Comparison of ENCODE assay signal across 9 cellular contexts in the genomic region with DNA sequence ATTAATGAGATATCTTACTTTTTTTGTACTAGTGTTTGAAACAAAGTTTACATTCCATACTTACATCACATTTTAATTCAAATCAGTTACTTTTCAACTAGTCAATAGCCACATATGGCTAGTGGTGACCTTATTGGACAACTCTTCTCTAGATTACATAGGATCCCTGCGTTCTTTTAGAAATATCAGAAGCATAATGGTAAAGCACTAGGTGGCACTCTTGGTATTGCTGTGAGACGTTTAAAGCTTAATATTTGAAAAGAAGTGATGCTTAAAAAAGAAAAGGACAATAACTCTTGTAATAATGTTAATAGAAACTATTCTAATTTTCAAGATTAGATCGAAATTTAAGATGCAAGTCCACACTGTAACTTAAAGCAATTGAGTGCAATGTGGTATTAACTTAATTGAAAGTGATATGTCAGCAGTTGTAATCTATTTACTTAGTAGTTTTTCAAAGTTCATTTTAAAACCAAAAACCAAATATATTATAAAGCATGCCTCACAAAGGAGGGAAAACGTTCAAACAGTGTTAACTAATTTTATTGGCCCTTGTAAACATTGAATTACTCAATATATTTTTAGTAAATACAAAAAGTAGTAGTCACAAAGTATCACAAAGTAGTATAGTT.
DNase-seq lines count a peak whose midpoint lies in the region; ATAC-seq and TF ChIP-seq lines count a peak whose summit lies in the region.
"Had no signal": no experiment of that assay in that cellular context is flagged by ENCODE, and none has a peak within 500 bp of the region (broad histone marks: within the 10 kb centered on the region; RNA-seq: fewer than 3 reads in every experiment).

No MANE protein-coding gene starts in this region.

- 0 out of 3 replicates have a peak, but pooled peaks have one; percentile 26 for ATAC-seq in SK-N-SH treated with all-trans-retinoic acid at 6 μM for 48 hours
- no peak for ATAC-seq in upper lobe of left lung (ENCODE audit: low FRiP score in 2 of 2)
- ATAC-seq in activated T-cell treated with anti-CD3 and anti-CD28 coated beads, Interleukin-2, amount 50 U/mL, for 4 hours, result no peak

- H3K36me3 ChIP-seq in kidney epithelial cell (ENCODE audit: control insufficient read depth, insufficient read depth, low read length) (no peaks in the 10 kb centered on the region), upper lobe of left lung (no peaks in the 10 kb centered on the region)

- 15 to 23% methylated on average over 4 of the region's 4 CpGs for WGBS in upper lobe of left lung, 2 donors

- no peaks in the 10 kb centered on the region for H3K36me3 Mint-ChIP-seq in HFFc6 (ENCODE audit: low read depth)
- H3K36me3 Mint-ChIP-seq in activated T-cell treated with anti-CD3 and anti-CD28 coated beads, Interleukin-2, amount 50 U/mL, for 4 hours (ENCODE audit: insufficient read depth), result no peaks in the 10 kb centered on the region

- H3K9me3 ChIP-seq in upper lobe of left lung, result no peaks in the 10 kb centered on the region

- H3K27me3 ChIP-seq in kidney epithelial cell (ENCODE audit: control insufficient read depth, insufficient read depth, low read length), result no peaks in the 10 kb centered on the region
- H3K27me3 ChIP-seq in upper lobe of left lung, result no peaks in the 10 kb centered on the region

- TF ChIP-seq CTCF in HFFc6 (IDR thresholded peaks at IDR 0.05), result peak; percentile 61; the same call in 1 of the 2 replicates
- TF ChIP-seq CTCF in kidney epithelial cell (IDR thresholded peaks at IDR 0.05; ENCODE audit: insufficient read depth, low read length, poor library complexity, severe bottlenecking), result peak; percentile 37
- TF ChIP-seq CTCF in upper lobe of left lung (IDR thresholded peaks at IDR 0.05), result peak in 2 of 6 experiments; percentile 5 to 7

- no peak for TF ChIP-seq POLR2A in upper lobe of left lung (IDR thresholded peaks at IDR 0.05)

- H3K4me1 ChIP-seq in upper lobe of left lung, result no peaks in the 10 kb centered on the region

- no peak overlapping the region for H3K4me3 ChIP-seq in kidney epithelial cell (ENCODE audit: low read depth, low read length)
- no peak overlapping the region for H3K4me3 ChIP-seq in upper lobe of left lung

- no peak overlapping the region for H3K27ac Mint-ChIP-seq in HFFc6
- H3K27ac Mint-ChIP-seq: activated CD4-positive, alpha-beta T cell treated with anti-CD3 and anti-CD28 coated beads, Interleukin-2, amount 10 ng/mL, durations not matched to agents 7 days and 5 days had no signal

- H3K27me3 Mint-ChIP-seq in HFFc6 (ENCODE audit: insufficient read depth), result no peaks in the 10 kb centered on the region
- no peaks in the 10 kb centered on the region for H3K27me3 Mint-ChIP-seq in activated T-cell treated with anti-CD3 and anti-CD28 coated beads, Interleukin-2, amount 50 U/mL, for 4 hours (ENCODE audit: low read depth)
- H3K27me3 Mint-ChIP-seq: activated CD4-positive, alpha-beta T cell treated with anti-CD3 and anti-CD28 coated beads, Interleukin-2, amount 10 ng/mL, durations not matched to agents 7 days and 5 days had no signal

- no peak for TF ChIP-seq EP300 in upper lobe of left lung (IDR thresholded peaks at IDR 0.05)

- no peak overlapping the region for H3K27ac ChIP-seq in upper lobe of left lung

- H3K4me3 Mint-ChIP-seq in HFFc6, result no peak overlapping the region
- no peak overlapping the region for H3K4me3 Mint-ChIP-seq in activated T-cell treated with anti-CD3 and anti-CD28 coated beads, Interleukin-2, amount 50 U/mL, for 4 hours
- H3K4me3 Mint-ChIP-seq: activated CD4-positive, alpha-beta T cell treated with anti-CD3 and anti-CD28 coated beads, Interleukin-2, amount 10 ng/mL, durations not matched to agents 7 days and 5 days had no signal

- DNase-seq in COLO829 (ENCODE audit: low spot score) (peak; percentile 0), HFFc6 (no peak), kidney epithelial cell (ENCODE audit: low read depth) (no peak), cerebellar cortex (ENCODE audit: low spot score) (no peak), upper lobe of left lung (no peak)
- DNase-seq in activated T-cell treated with anti-CD3 and anti-CD28 coated beads, Interleukin-2, amount 50 U/mL, for 48 hours, result no peak
- no peak for DNase-seq in activated T-cell treated with anti-CD3 and anti-CD28 coated beads, Interleukin-2, amount 50 U/mL, for 4 hours
- DNase-seq: activated CD4-positive, alpha-beta T cell treated with anti-CD3 and anti-CD28 coated beads, Interleukin-2, amount 10 ng/mL, durations not matched to agents 7 days and 5 days had no signal

- H3K4me1 Mint-ChIP-seq in HFFc6 (ENCODE audit: low read depth), result no peaks in the 10 kb centered on the region
- H3K4me1 Mint-ChIP-seq in activated T-cell treated with anti-CD3 and anti-CD28 coated beads, Interleukin-2, amount 50 U/mL, for 4 hours (ENCODE audit: low read depth), result no peaks in the 10 kb centered on the region
- H3K4me1 Mint-ChIP-seq: activated CD4-positive, alpha-beta T cell treated with anti-CD3 and anti-CD28 coated beads, Interleukin-2, amount 10 ng/mL, durations not matched to agents 7 days and 5 days had no signal

- no peaks in the 10 kb centered on the region for H3K9me3 Mint-ChIP-seq in HFFc6
- peaks cover 7% of the 10 kb centered on the region for H3K9me3 Mint-ChIP-seq in activated T-cell treated with anti-CD3 and anti-CD28 coated beads, Interleukin-2, amount 50 U/mL, for 4 hours
- H3K9me3 Mint-ChIP-seq: activated CD4-positive, alpha-beta T cell treated with anti-CD3 and anti-CD28 coated beads, Interleukin-2, amount 10 ng/mL, durations not matched to agents 7 days and 5 days had no signal

TF ChIP-seq in SK-N-SH treated with all-trans-retinoic acid at 6 μM for 48 hours, 23 proteins besides CTCF, POLR2A, EP300 and RAD21:
- TF ChIP-seq, protein P1, sequence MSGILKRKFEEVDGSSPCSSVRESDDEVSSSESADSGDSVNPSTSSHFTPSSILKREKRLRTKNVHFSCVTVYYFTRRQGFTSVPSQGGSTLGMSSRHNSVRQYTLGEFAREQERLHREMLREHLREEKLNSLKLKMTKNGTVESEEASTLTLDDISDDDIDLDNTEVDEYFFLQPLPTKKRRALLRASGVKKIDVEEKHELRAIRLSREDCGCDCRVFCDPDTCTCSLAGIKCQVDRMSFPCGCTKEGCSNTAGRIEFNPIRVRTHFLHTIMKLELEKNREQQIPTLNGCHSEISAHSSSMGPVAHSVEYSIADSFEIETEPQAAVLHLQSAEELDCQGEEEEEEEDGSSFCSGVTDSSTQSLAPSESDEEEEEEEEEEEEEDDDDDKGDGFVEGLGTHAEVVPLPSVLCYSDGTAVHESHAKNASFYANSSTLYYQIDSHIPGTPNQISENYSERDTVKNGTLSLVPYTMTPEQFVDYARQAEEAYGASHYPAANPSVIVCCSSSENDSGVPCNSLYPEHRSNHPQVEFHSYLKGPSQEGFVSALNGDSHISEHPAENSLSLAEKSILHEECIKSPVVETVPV (CRISPR knock-in tag; IDR thresholded peaks at IDR 0.05), result no peak
- TF ChIP-seq ISL1 (CRISPR knock-in tag; IDR thresholded peaks at IDR 0.05), result 0 out of 2 replicates have a peak, but pooled peaks have one; percentile 9
